ENCODE assay signal across 27 cellular contexts in genomic region chr7:132840197-132840596, GRCh38.
A peak's percentile ranks its signal among the peaks of the same experiment; 100 is the strongest.
DNase-seq lines count a peak whose midpoint lies in the region; ATAC-seq, FAIRE-seq and TF ChIP-seq lines count a peak whose summit lies in the region.
"Had no signal": no experiment of that assay in that cellular context is flagged by ENCODE, and none has a peak within 500 bp of the region (broad histone marks: within the 10 kb centered on the region; RNA-seq: fewer than 3 reads in every experiment).

No MANE protein-coding gene starts in this region.

- H2AFZ ChIP-seq in HepG2 (ENCODE audit: low read length) (no peak overlapping the region), K562 (ENCODE audit: low read depth, low read length) (no peak overlapping the region)

- H3K4me2 ChIP-seq in HepG2 (ENCODE audit: low read depth, low read length) (no peak overlapping the region), K562 (ENCODE audit: insufficient read depth, low read length) (no peak overlapping the region)
- H3K4me2 ChIP-seq: BLaER1 had no signal

- no peaks in the 10 kb centered on the region for H4K20me1 ChIP-seq in HepG2 (ENCODE audit: insufficient read depth, low read length)
- no peaks in the 10 kb centered on the region for H4K20me1 ChIP-seq in K562 (replicated peaks; ENCODE audit: control insufficient read depth, insufficient read depth, low read length)
- H4K20me1 ChIP-seq: BLaER1 had no signal

- H3K9ac ChIP-seq in HepG2 (ENCODE audit: insufficient read depth, low read depth, low read length) (no peak overlapping the region), K562 (ENCODE audit: insufficient read depth in 1 of 2, low read depth in 2 of 2, low read length in 2 of 2) (no peak overlapping the region)
- H3K9ac ChIP-seq: BLaER1 had no signal

- H3K9me3 ChIP-seq in HepG2 (ENCODE audit: low read length) (no peaks in the 10 kb centered on the region), right lobe of liver (no peaks in the 10 kb centered on the region), K562 (replicated peaks; ENCODE audit: control insufficient read depth, insufficient read depth, low read depth, low read length) (no peaks in the 10 kb centered on the region), neutrophil (no peaks in the 10 kb centered on the region), aorta (ENCODE audit: control insufficient read depth, low read length) (no peaks in the 10 kb centered on the region)
- H3K9me3 ChIP-seq: BE2C, BLaER1 had no signal

- ATAC-seq in HepG2 (no peak), right lobe of liver (no peak), K562 (no peak), aorta (ENCODE audit: low FRiP score) (no peak)
- ATAC-seq: GM12878 had no signal

- FAIRE-seq in HepG2 (lab: Jason Lieb, UNC): no peak
- no peak for FAIRE-seq in K562 (lab: Jason Lieb, UNC)
- FAIRE-seq: GM12878, GM12892, GM18507 had no signal

- H3K4me1 ChIP-seq in HepG2 (ENCODE audit: insufficient read depth, low read length) (no peaks in the 10 kb centered on the region), right lobe of liver (no peaks in the 10 kb centered on the region), K562 (replicated peaks in 1 of 2; ENCODE audit: control insufficient read depth in 2 of 2, insufficient read depth in 2 of 2, low read length in 2 of 2) (no peaks in the 10 kb centered on the region), neutrophil (ENCODE audit: control insufficient read depth in 1 of 2, insufficient read depth in 1 of 2, low read depth in 1 of 2, low read length in 1 of 2) (peaks cover 29 to 35% of the 10 kb centered on the region in 2 experiments), aorta (ENCODE audit: control insufficient read depth in 1 of 2, insufficient read depth in 2 of 2, low read length in 2 of 2) (no peaks in the 10 kb centered on the region)
- H3K4me1 ChIP-seq: BLaER1 had no signal

- H3K4me3 ChIP-seq in HepG2 (replicated peaks in 1 of 3; ENCODE audit: insufficient read depth in 1 of 3, low read depth in 2 of 3, low read length in 3 of 3) (no peak overlapping the region), right lobe of liver (no peak overlapping the region), K562 (no peak overlapping the region), neutrophil (ENCODE audit: low read depth in 1 of 2, low read length in 1 of 2) (no peak overlapping the region), aorta (ENCODE audit: low read length in 2 of 2) (no peak overlapping the region)
- H3K4me3 ChIP-seq: BLaER1, GM12878 had no signal

- H3K36me3 ChIP-seq in HepG2 (replicated peaks in 1 of 2; ENCODE audit: control insufficient read depth in 1 of 2, insufficient read depth in 2 of 2, low read length in 2 of 2): peaks cover 0 to 6% of the 10 kb centered on the region in 2 experiments; a peak in 1 of 5 replicates
- no peaks in the 10 kb centered on the region for H3K36me3 ChIP-seq in right lobe of liver
- H3K36me3 ChIP-seq in K562 (ENCODE audit: control insufficient read depth, insufficient read depth, low read length): peaks cover 19% of the 10 kb centered on the region; the same call in 1 of the 3 replicates
- H3K36me3 ChIP-seq in neutrophil: no peaks in the 10 kb centered on the region
- H3K36me3 ChIP-seq in aorta (ENCODE audit: control insufficient read depth in 1 of 2, insufficient read depth in 2 of 2, low read length in 1 of 2): no peaks in the 10 kb centered on the region

- H3K27me3 ChIP-seq in HepG2 (ENCODE audit: control insufficient read depth in 1 of 2, insufficient read depth in 2 of 2, low read length in 2 of 2) (no peaks in the 10 kb centered on the region), right lobe of liver (no peaks in the 10 kb centered on the region), K562 (ENCODE audit: control insufficient read depth in 2 of 2, insufficient read depth in 2 of 2, low read length in 2 of 2) (no peaks in the 10 kb centered on the region), neutrophil (no peaks in the 10 kb centered on the region), aorta (ENCODE audit: control insufficient read depth in 1 of 2, insufficient read depth in 2 of 2, low read length in 1 of 2) (no peaks in the 10 kb centered on the region)
- H3K27me3 ChIP-seq: BE2C, BLaER1 had no signal

- no peak for TF ChIP-seq CTCF in HepG2 (CRISPR knock-in tag; IDR thresholded peaks at IDR 0.05)
- TF ChIP-seq CTCF in right lobe of liver (IDR thresholded peaks at IDR 0.05): no peak
- no peak for TF ChIP-seq CTCF in K562 (IDR thresholded peaks at IDR 0.05 in 2 of 3, conservative IDR thresholded peaks at IDR 0.05 in 1 of 3; ENCODE audit: insufficient read depth in 2 of 3, low read depth in 1 of 3, low read length in 3 of 3)
- no peak for TF ChIP-seq CTCF in neutrophil (IDR thresholded peaks at IDR 0.05)

- POLR2A ChIA-PET in HepG2 (lab: Yijun Ruan, JAX) (no interaction called here), K562 (lab: Yijun Ruan, JAX) (interaction anchor here (1.0 kb wide), 1 partner anchor 42 kb away, joined by 3 read pairs; no protein-coding TSS in a partner anchor)

- TF ChIP-seq POLR2A in HepG2 (IDR thresholded peaks at IDR 0.05; ENCODE audit: insufficient read depth in 1 of 2, low read depth in 2 of 2, low read length in 2 of 2): no peak
- TF ChIP-seq POLR2A in right lobe of liver (IDR thresholded peaks at IDR 0.05): no peak
- TF ChIP-seq POLR2A in K562 (conservative IDR thresholded peaks at IDR 0.05): no peak

- TF ChIP-seq RAD21 in HepG2 (CRISPR knock-in tag; IDR thresholded peaks at IDR 0.05): no peak
- TF ChIP-seq RAD21 in K562 (CRISPR knock-in tag; conservative IDR thresholded peaks at IDR 0.05 in 1 of 2, IDR thresholded peaks at IDR 0.05 in 1 of 2): no peak

- CTCF ChIA-PET in HepG2 (lab: Yijun Ruan, JAX; ENCODE audit: low intra/inter-chr PET ratio, low total read pairs) (no interaction called here), K562 (lab: Yijun Ruan, JAX; ENCODE audit: low intra/inter-chr PET ratio) (no interaction called here)

- DNase-seq in NCI-H1105 treated with DMSO at 0.1 percent for 48 hours (lab: John Stamatoyannopoulos, UW) (peak; percentile 13), NCI-H1105 (lab: John Stamatoyannopoulos, UW) (no peak), HepG2 (ENCODE audit: low spot score) (no peak), right lobe of liver (no peak), K562 (ENCODE audit: extremely low read depth in 1 of 4, low spot score in 3 of 4) (no peak), HK-2 (ENCODE audit: unreplicated experiment) (no peak), aorta (no peak)
- DNase-seq: ACHN; BE2C; C1 segment of cervical spinal cord; CD4-positive, alpha-beta memory T cell; CD4-positive, CD25-positive, alpha-beta regulatory T cell; CD8-positive, alpha-beta memory T cell; COR-L47; DMS 273 treated with DMSO at 0.1 percent for 48 hours; DMS153; DMS53; DMS79; DND-41; EL; GDM1 had no signal

- 52% methylated on average over 1 of the region's 1 CpG for WGBS in HepG2 (ENCODE audit: low lambda C conversion rate)
- 59% methylated on average over 1 of the region's 1 CpG for WGBS in right lobe of liver (ENCODE audit: insufficient coverage, low coverage, low lambda C conversion rate, missing lambda C conversion rate)
- WGBS in K562 (ENCODE audit: insufficient coverage, low coverage, missing lambda C conversion rate): 43% methylated on average over 1 of the region's 1 CpG
- 57 to 61% methylated on average over 1 of the region's 1 CpG for WGBS in aorta, 2 donors

- BruUV-seq in HepG2 (replicated peaks; lab: Mats Ljungman, UMichigan): no TSS peak
- no TSS peak for BruUV-seq in K562 (replicated peaks; lab: Mats Ljungman, UMichigan)

- in situ Hi-C loops in HepG2 (cut with HindIII; ENCODE audit: extremely low pct_ligation_motif_present, low pct_unique_long_range_greater_than_20kb) (no loop called here), K562 (cut with MboI) (no loop called here)

- no peaks in the 10 kb centered on the region for H3K9me1 ChIP-seq in K562 (ENCODE audit: control insufficient read depth, insufficient read depth, low read length)

- TF ChIP-seq EP300 in HepG2 (IDR thresholded peaks at IDR 0.05; ENCODE audit: low read depth in 2 of 2, low read length in 2 of 2) (no peak), HepG2 (CRISPR knock-in tag; IDR thresholded peaks at IDR 0.05; ENCODE audit: borderline replicate concordance) (no peak), K562 (IDR thresholded peaks at IDR 0.05; ENCODE audit: low read length) (no peak)

- no peak overlapping the region for H3K27ac ChIP-seq in HepG2 (ENCODE audit: extremely low read length, insufficient read depth, low read length)
- H3K27ac ChIP-seq in right lobe of liver: no peak overlapping the region
- no peak overlapping the region for H3K27ac ChIP-seq in K562 (ENCODE audit: extremely low read depth, low read depth, low read length)
- peak overlapping the region; percentile 19 for H3K27ac ChIP-seq in neutrophil
- no peak overlapping the region for H3K27ac ChIP-seq in aorta (ENCODE audit: low read depth in 1 of 2, low read length in 2 of 2)
- H3K27ac ChIP-seq: 22Rv1, BLaER1 had no signal

- H3K79me2 ChIP-seq in HepG2 (ENCODE audit: insufficient read depth, low read length): no peaks in the 10 kb centered on the region
- no peaks in the 10 kb centered on the region for H3K79me2 ChIP-seq in K562 (ENCODE audit: control insufficient read depth, insufficient read depth, low read length)

- intact Hi-C loops in HepG2 (cut with micrococcal nuclease; ENCODE audit: unreplicated experiment): no loop called here
- intact Hi-C loops in right lobe of liver (cut with DNase I): no loop called here
- intact Hi-C loops in K562 (cut with micrococcal nuclease): no loop called here
- intact Hi-C loops in aorta (cut with DNase I): no loop called here

TF ChIP-seq in HepG2, 621 proteins besides CTCF, POLR2A, EP300 and RAD21 (continues in another document):
- TF ChIP-seq MAFF (IDR thresholded peaks at IDR 0.05; ENCODE audit: low read depth, low read length): peak; percentile 73
- no peak for TF ChIP-seq CCDC6 (CRISPR knock-in tag; IDR thresholded peaks at IDR 0.05)
- TF ChIP-seq ZFP90 (CRISPR knock-in tag; IDR thresholded peaks at IDR 0.05; ENCODE audit: borderline replicate concordance): no peak

TF ChIP-seq in K562, 482 proteins besides CTCF, POLR2A, EP300 and RAD21 (continues in another document):
- no peak for TF ChIP-seq ZNF12 (CRISPR knock-in tag; IDR thresholded peaks at IDR 0.05)
- no peak for TF ChIP-seq FOXK2 (conservative IDR thresholded peaks at IDR 0.05 in 1 of 2, IDR thresholded peaks at IDR 0.05 in 1 of 2; ENCODE audit: low read depth in 2 of 2)
- TF ChIP-seq MAFK (IDR thresholded peaks at IDR 0.05; ENCODE audit: low read length): peak; percentile 34; the same call in 1 of the 2 replicates
- TF ChIP-seq E2F4 (CRISPR knock-in tag; IDR thresholded peaks at IDR 0.05; ENCODE audit: low read depth): no peak
